In genomic region chr6:7140631-7141366, GRCh38 we compare ENCODE assay signal across 8 cellular contexts. TPM values are rescaled to one million over a fixed set of nuclear protein-coding genes. Genes with fewer than 3 reads are reported as not detected.
DNase-seq lines count a peak whose midpoint lies in the region; ATAC-seq lines count a peak whose summit lies in the region.

No MANE protein-coding gene starts in this region.

- no peaks in the 10 kb centered on the region for H3K9me3 ChIP-seq in mesenchymal stem cell (ENCODE audit: control insufficient read depth, low read length)

- H2AK5ac ChIP-seq in mesenchymal stem cell (ENCODE audit: low read length, severe bottlenecking): peak overlapping the region; percentile 31

- H3K4me3 ChIP-seq in mesenchymal stem cell (ENCODE audit: insufficient read depth in 1 of 2, low read depth in 1 of 2, low read length in 2 of 2): peak overlapping the region; percentile 68 to 81

- H3K9me3 Mint-ChIP-seq in effector memory CD8-positive, alpha-beta T cell: no peaks in the 10 kb centered on the region

- peaks cover 31 to 60% of the 10 kb centered on the region in 2 donors for H3K4me1 Mint-ChIP-seq in effector memory CD8-positive, alpha-beta T cell (ENCODE audit: low read depth in 2 of 2)

- H2BK15ac ChIP-seq in mesenchymal stem cell (ENCODE audit: low read depth, poor library complexity, severe bottlenecking): peak overlapping the region; percentile 57

- H2AFZ ChIP-seq in mesenchymal stem cell (ENCODE audit: low read depth, low read length): peak overlapping the region; percentile 85

- H3K23ac ChIP-seq in mesenchymal stem cell (ENCODE audit: low read length in 2 of 2): peak overlapping the region in 1 of 2 experiments; percentile 92

- peaks cover 21% of the 10 kb centered on the region for H3K4me1 ChIP-seq in mesenchymal stem cell (ENCODE audit: control insufficient read depth, insufficient read depth, low read depth, low read length)

- peak overlapping the region; percentile 68 to 87 for H3K27ac Mint-ChIP-seq in effector memory CD8-positive, alpha-beta T cell

- peak overlapping the region; percentile 78 to 79 for H3K4me3 Mint-ChIP-seq in effector memory CD8-positive, alpha-beta T cell

- H3K36me3 ChIP-seq in mesenchymal stem cell (ENCODE audit: control insufficient read depth in 1 of 2, insufficient read depth in 2 of 2, low read depth in 1 of 2, low read length in 2 of 2): peaks cover 0 to 5% of the 10 kb centered on the region in 2 experiments

- DNase-seq in AML-193 (lab: John Stamatoyannopoulos, UW) (peak; percentile 27 to 36), NCI-H82 treated with DMSO at 0.1 percent for 48 hours (lab: John Stamatoyannopoulos, UW; ENCODE audit: unreplicated experiment) (peak; percentile 60), mesenchymal stem cell (peak; percentile 78)
- peak; percentile 62 to 77 (median 67) for DNase-seq in activated CD8-positive, alpha-beta memory T cell treated with anti-CD3 and anti-CD28 coated beads for 48 hours (ENCODE audit: low read depth in 2 of 3, low spot score in 2 of 3)
- peak; percentile 62 to 69 (median 67) for DNase-seq in effector memory CD8-positive, alpha-beta T cell
- peak; percentile 57 for DNase-seq in stimulated activated CD8-positive, alpha-beta memory T cell treated with anti-CD3 and anti-CD28 coated beads, Interleukin-12 subunit alpha, Interleukin-12 subunit beta, amount 100 ng/mL, for 24 hours (ENCODE audit: extremely low read depth)

- H3K18ac ChIP-seq in mesenchymal stem cell (ENCODE audit: low read depth in 1 of 2, low read length in 2 of 2): peak overlapping the region; percentile 95 to 96

- H3K27ac ChIP-seq in mesenchymal stem cell (ENCODE audit: low read length, poor library complexity, severe bottlenecking): peak overlapping the region; percentile 83

- H3K27me3 Mint-ChIP-seq in effector memory CD8-positive, alpha-beta T cell: no peaks in the 10 kb centered on the region

- H3K4ac ChIP-seq in mesenchymal stem cell (ENCODE audit: low read depth in 1 of 2, low read length in 2 of 2): peak overlapping the region; percentile 60 to 89

- H3K4me2 ChIP-seq in mesenchymal stem cell (ENCODE audit: low read length, poor library complexity, severe bottlenecking): peak overlapping the region; percentile 83

- H2BK5ac ChIP-seq in mesenchymal stem cell (ENCODE audit: low read depth, low read length, poor library complexity, severe bottlenecking): peak overlapping the region; percentile 68

- H3K14ac ChIP-seq in mesenchymal stem cell (ENCODE audit: low read length in 2 of 2): peak overlapping the region in 1 of 2 experiments; percentile 46

- peaks cover 9% of the 10 kb centered on the region for H3K79me1 ChIP-seq in mesenchymal stem cell (replicated peaks; ENCODE audit: low read length, poor library complexity, severe bottlenecking)

- H3K9ac ChIP-seq in mesenchymal stem cell (ENCODE audit: low read length): peak overlapping the region; percentile 93

- H2BK120ac ChIP-seq in mesenchymal stem cell (ENCODE audit: low read depth, low read length): peak overlapping the region; percentile 29

- H4K91ac ChIP-seq in mesenchymal stem cell (ENCODE audit: low read length): peak overlapping the region; percentile 19

- ATAC-seq in GM19025 (IDR thresholded peaks at IDR 0.05; ENCODE audit: low read depth, unreplicated experiment) (peak; percentile 69), HG03175 (IDR thresholded peaks at IDR 0.05; ENCODE audit: unreplicated experiment) (peak; percentile 66)
- peak; percentile 85 for ATAC-seq in effector memory CD8-positive, alpha-beta T cell (replicated peaks)

- 7% methylated on average over 52 of the region's 66 CpGs for WGBS in mesenchymal stem cell

- H3K27me3 ChIP-seq in mesenchymal stem cell (ENCODE audit: control insufficient read depth in 1 of 2, insufficient read depth in 1 of 2, low read length in 2 of 2): no peaks in the 10 kb centered on the region

- no peaks in the 10 kb centered on the region for H3K36me3 Mint-ChIP-seq in effector memory CD8-positive, alpha-beta T cell (ENCODE audit: insufficient read depth)

- peak overlapping the region; percentile 95 for H4K8ac ChIP-seq in mesenchymal stem cell (ENCODE audit: low read length)

- H2BK12ac ChIP-seq in mesenchymal stem cell (ENCODE audit: low read length in 2 of 2): peak overlapping the region in 1 of 2 experiments; percentile 81

RNA-seq across cellular contexts. Expression of gene RREB1, which starts 33.0 kb away (rescaled TPM):
- 12.3 TPM for polyA plus RNA-seq in mesenchymal stem cell (2013, experiment 1 of 2)
- polyA plus RNA-seq in mesenchymal stem cell (2013, experiment 2 of 2): 11.2 TPM

Comparison
In these comparisons a context has a peak if more than half of its experiments do, and no peak if none do; other contexts are left out.
1. Peak in every context shown above with its lines: DNase-seq, ATAC-seq, H3K4me3 ChIP-seq and H3K27ac ChIP-seq.